ENCODE assay signal across 10 cellular contexts in genomic region chr3:54032598-54032997, GRCh38.
"Had no signal": no experiment of that assay in that cellular context is flagged by ENCODE, and none has a peak within 500 bp of the region (broad histone marks: within the 10 kb centered on the region; RNA-seq: fewer than 3 reads in every experiment).

No MANE protein-coding gene starts in this region.

- H3K4me3 ChIP-seq: GM23338, HAP-1 had no signal

- H3K27ac Mint-ChIP-seq: GM23338, HFFc6, IgD-negative memory B cell had no signal

- H3K9me3 Mint-ChIP-seq: GM23338 had no signal

- H3K9me3 ChIP-seq: HAP-1 had no signal

- H3K4me3 Mint-ChIP-seq: GM23338, HFFc6, IgD-negative memory B cell had no signal

- H3K36me3 Mint-ChIP-seq: IgD-negative memory B cell had no signal

- H3K27me3 Mint-ChIP-seq: IgD-negative memory B cell had no signal

- H3K4me1 Mint-ChIP-seq: GM23338, IgD-negative memory B cell had no signal

- ATAC-seq: GM23338, HCT116, HepG2 had no signal

- DNase-seq: H7, HFFc6, KBM-7 had no signal

- H3K27ac ChIP-seq: HL-60, KMS-11 had no signal

- H3K36me3 ChIP-seq: HAP-1 had no signal
